ENCODE assay signal across 10 cellular contexts in the genomic region with DNA sequence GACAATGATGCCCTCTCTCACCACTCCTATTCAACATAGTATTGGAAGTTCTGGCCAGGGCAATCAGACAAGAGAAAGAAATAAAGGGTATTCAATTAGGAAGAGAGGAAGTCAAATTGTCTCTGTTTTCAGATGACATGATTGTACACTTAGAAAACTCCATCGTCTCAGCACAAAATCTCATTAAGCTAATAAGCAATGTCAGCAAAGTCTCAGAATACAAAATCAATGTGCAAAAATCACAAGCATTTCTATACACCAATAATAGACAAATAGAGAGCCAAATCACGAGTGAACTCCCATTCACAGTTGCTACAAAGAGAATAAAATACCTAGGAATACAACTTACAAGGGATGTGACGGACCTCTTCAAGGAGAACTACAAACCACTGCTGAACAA. TPM values are rescaled to one million over a fixed set of nuclear protein-coding genes. Genes with fewer than 3 reads are reported as not detected.
"Had no signal": no experiment of that assay in that cellular context is flagged by ENCODE, and none has a peak within 500 bp of the region (broad histone marks: within the 10 kb centered on the region; RNA-seq: fewer than 3 reads in every experiment).

No MANE protein-coding gene starts in this region.

RNA-seq across cellular contexts. Expression of a gene that starts 49.1 kb away (rescaled TPM):
- total RNA-seq: stomach, thoracic aorta, thyroid gland, transverse colon, upper lobe of left lung, upper lobe of right lung, ureter, urinary bladder, uterus, vagina had no signal
- polyA plus RNA-seq: stomach had no signal
